ENCODE assay signal across 9 cellular contexts in the genomic region with DNA sequence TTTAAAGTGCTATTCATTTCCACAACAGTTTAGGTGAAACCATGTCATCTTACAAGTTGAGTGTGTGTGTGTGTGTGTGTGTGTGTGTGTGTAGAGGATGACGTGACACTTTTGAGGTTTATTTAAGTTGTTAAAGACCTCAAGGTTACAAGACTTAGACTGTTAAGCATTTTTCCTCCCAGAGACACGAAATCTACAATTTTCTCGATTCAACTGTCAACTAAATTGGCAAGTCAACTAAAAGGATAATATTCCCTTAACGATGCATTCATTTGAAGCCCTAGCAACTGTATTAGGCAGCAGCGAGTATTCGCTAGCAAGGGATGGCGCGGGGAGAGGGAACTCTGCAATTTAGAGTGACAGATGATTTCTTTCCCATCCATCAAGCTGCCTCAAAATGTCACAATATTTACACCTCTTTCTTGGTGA. TPM values are rescaled to one million over a fixed set of nuclear protein-coding genes. Genes with fewer than 3 reads are reported as not detected.
DNase-seq lines count a peak whose midpoint lies in the region; ATAC-seq, FAIRE-seq and TF ChIP-seq lines count a peak whose summit lies in the region.
"Had no signal": no experiment of that assay in that cellular context is flagged by ENCODE, and none has a peak within 500 bp of the region (broad histone marks: within the 10 kb centered on the region; RNA-seq: fewer than 3 reads in every experiment).

No MANE protein-coding gene starts in this region.

- H3K4me1 ChIP-seq in ACC112 (ENCODE audit: control insufficient read depth, insufficient read depth, low read length, unreplicated experiment): peaks cover 9% of the 10 kb centered on the region
- H3K4me1 ChIP-seq in keratinocyte (ENCODE audit: control insufficient read depth, extremely low read depth, insufficient read depth, low read length): peaks cover 12% of the 10 kb centered on the region

- no peak overlapping the region for H3K4me2 ChIP-seq in keratinocyte (ENCODE audit: control insufficient read depth, extremely low read depth, insufficient read depth, low read depth, low read length)

- peak overlapping the region; percentile 53 to 97 (median 95) for H3K27ac Mint-ChIP-seq in brain
- H3K27ac Mint-ChIP-seq: activated T-cell treated with anti-CD3 and anti-CD28 coated beads, Interleukin-2, amount 50 U/mL, for 72 hours had no signal

- H4K20me1 ChIP-seq in keratinocyte (ENCODE audit: control insufficient read depth, extremely low read depth, insufficient read depth, low read length): no peaks in the 10 kb centered on the region

- H3K27me3 Mint-ChIP-seq in brain: peaks cover 91% of the 10 kb centered on the region

- ATAC-seq in HG03460 (IDR thresholded peaks at IDR 0.05; ENCODE audit: unreplicated experiment): no peak
- ATAC-seq in GM18520 (IDR thresholded peaks at IDR 0.05; ENCODE audit: unreplicated experiment): no peak
- ATAC-seq: activated T-cell treated with anti-CD3 and anti-CD28 coated beads, Interleukin-2, amount 50 U/mL, for 72 hours had no signal

- no peak overlapping the region for H3K9ac ChIP-seq in keratinocyte (ENCODE audit: control insufficient read depth, extremely low read depth, insufficient read depth, low read length)

- H3K4me3 ChIP-seq in ACC112 (ENCODE audit: low read depth, low read length) (peak overlapping the region; percentile 85), keratinocyte (ENCODE audit: control insufficient read depth in 2 of 3, extremely low read depth in 1 of 3, insufficient read depth in 2 of 3, low read depth in 1 of 3, low read length in 3 of 3) (no peak overlapping the region)

- FAIRE-seq in keratinocyte (lab: Jason Lieb, UNC): peak; percentile 23

- peak overlapping the region; percentile 90 to 93 (median 92) for H3K4me3 Mint-ChIP-seq in brain

- peaks cover 0 to 4% (median 3%) of the 10 kb centered on the region in 5 experiments for H3K9me3 Mint-ChIP-seq in brain

- H2AFZ ChIP-seq in ACC112 (ENCODE audit: low read length, unreplicated experiment) (peak overlapping the region; percentile 93), keratinocyte (ENCODE audit: control insufficient read depth, low read length) (no peak overlapping the region)

- no peak for TF ChIP-seq CTCF in brain (conservative IDR thresholded peaks at IDR 0.05)
- TF ChIP-seq CTCF in keratinocyte (optimal IDR thresholded peaks at IDR 0.05 in 1 of 3, IDR thresholded peaks at IDR 0.05 in 1 of 3, conservative IDR thresholded peaks at IDR 0.05 in 1 of 3; ENCODE audit: extremely low read depth in 1 of 3, insufficient read depth in 2 of 3, low read length in 3 of 3): no peak

- H3K36me3 Mint-ChIP-seq in brain: no peaks in the 10 kb centered on the region

- H3K9me3 ChIP-seq in keratinocyte (ENCODE audit: control insufficient read depth, low read depth, low read length): no peaks in the 10 kb centered on the region

- POLR2A ChIA-PET in HEK293T (lab: Yijun Ruan, JAX): interaction anchor here (1.3 to 3.4 kb wide), 2 partner anchors 17 to 390 kb away, joined by 4 to 20 read pairs; a partner anchor contains a TSS

- DNase-seq in HEK293T (ENCODE audit: extremely low spot score) (no peak), keratinocyte (ENCODE audit: low read depth, low spot score) (no peak), RPMI8226 (no peak)
- no peak for DNase-seq in activated CD4-positive, alpha-beta T cell treated with anti-CD3 and anti-CD28 coated beads, Interleukin-2, amount 50 U/mL, for 4 hours
- DNase-seq: activated T-cell treated with anti-CD3 and anti-CD28 coated beads, Interleukin-2, amount 50 U/mL, for 72 hours had no signal

- H3K27me3 ChIP-seq in ACC112 (ENCODE audit: insufficient read depth, low read length): peaks cover 25% of the 10 kb centered on the region
- H3K27me3 ChIP-seq in keratinocyte (ENCODE audit: control insufficient read depth, extremely low read depth, insufficient read depth, low read length): peaks cover 53% of the 10 kb centered on the region

- H3K27ac ChIP-seq in ACC112 (ENCODE audit: low read depth, low read length) (peak overlapping the region; percentile 52; the same call in 1 of the 2 replicates), keratinocyte (ENCODE audit: control insufficient read depth, insufficient read depth, low read length) (no peak overlapping the region)

- dilution Hi-C loops in keratinocyte (cut with MboI; ENCODE audit: extremely low pct_ligation_motif_present, low sequenced_read_pairs): no loop called here

- CTCF ChIA-PET in HEK293T (lab: Yijun Ruan, JAX): interaction anchor here (0.8 to 2.1 kb wide), 4 partner anchors 13 to 33 kb away, joined by 3 to 16 read pairs (median 8); a partner anchor contains a TSS

- H3K9me1 ChIP-seq in keratinocyte (ENCODE audit: control insufficient read depth, extremely low read depth, insufficient read depth, low read length): no peaks in the 10 kb centered on the region

- H3K36me3 ChIP-seq in ACC112 (ENCODE audit: insufficient read depth, low read length): no peaks in the 10 kb centered on the region
- no peaks in the 10 kb centered on the region for H3K36me3 ChIP-seq in keratinocyte (ENCODE audit: control insufficient read depth in 2 of 2, extremely low read depth in 1 of 2, insufficient read depth in 2 of 2, low read length in 2 of 2)

- H3K79me2 ChIP-seq in ACC112 (ENCODE audit: control insufficient read depth, insufficient read depth, low read length, unreplicated experiment) (no peaks in the 10 kb centered on the region), keratinocyte (ENCODE audit: control insufficient read depth, insufficient read depth, low read length) (no peaks in the 10 kb centered on the region)

- H3K4me1 Mint-ChIP-seq in brain: peaks cover 47% of the 10 kb centered on the region

TF ChIP-seq in HEK293T, 16 proteins besides CTCF, POLR2A, EP300 and RAD21:
- TF ChIP-seq HDGF (IDR thresholded peaks at IDR 0.05; ENCODE audit: borderline replicate concordance): no peak
- no peak for TF ChIP-seq NFRKB (IDR thresholded peaks at IDR 0.05)
- TF ChIP-seq FOXA1 (IDR thresholded peaks at IDR 0.05): no peak
- no peak for TF ChIP-seq L3MBTL2 (conservative IDR thresholded peaks at IDR 0.05)
- no peak for TF ChIP-seq ZNF384 (IDR thresholded peaks at IDR 0.05)
- TF ChIP-seq ELF4 (IDR thresholded peaks at IDR 0.05): no peak
- TF ChIP-seq, protein P1, sequence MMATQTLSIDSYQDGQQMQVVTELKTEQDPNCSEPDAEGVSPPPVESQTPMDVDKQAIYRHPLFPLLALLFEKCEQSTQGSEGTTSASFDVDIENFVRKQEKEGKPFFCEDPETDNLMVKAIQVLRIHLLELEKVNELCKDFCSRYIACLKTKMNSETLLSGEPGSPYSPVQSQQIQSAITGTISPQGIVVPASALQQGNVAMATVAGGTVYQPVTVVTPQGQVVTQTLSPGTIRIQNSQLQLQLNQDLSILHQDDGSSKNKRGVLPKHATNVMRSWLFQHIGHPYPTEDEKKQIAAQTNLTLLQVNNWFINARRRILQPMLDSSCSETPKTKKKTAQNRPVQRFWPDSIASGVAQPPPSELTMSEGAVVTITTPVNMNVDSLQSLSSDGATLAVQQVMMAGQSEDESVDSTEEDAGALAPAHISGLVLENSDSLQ (IDR thresholded peaks at IDR 0.05): peak; percentile 63; the same call in 1 of the 2 replicates
- no peak for TF ChIP-seq BHLHE40 (IDR thresholded peaks at IDR 0.05; ENCODE audit: borderline replicate concordance)
- TF ChIP-seq FOXK2 (IDR thresholded peaks at IDR 0.05): no peak
TF ChIP-seq in HEK293T: peak in this region for 1.

RNA-seq across cellular contexts. Expression of a gene that starts 17.6 kb away (rescaled TPM):
- 0.10 TPM for polyA plus RNA-seq in brain (ENCODE audit: insufficient read depth, low read depth, low replicate concordance)
- polyA plus RNA-seq in keratinocyte: 0.14 to 0.49 TPM (median 0.35 TPM) in 3 replicates
- polyA plus RNA-seq in keratinocyte (2011; ENCODE audit: low read depth): 0.71 TPM
- polyA plus RNA-seq in keratinocyte (2011; cell fraction: cytosol; rRNA removed): 0.18 and 0.30 TPM in 2 replicates
- 0.36 and 0.59 TPM in 2 replicates for polyA plus RNA-seq in keratinocyte (2011; cell fraction: nucleus; rRNA removed)
- 0.10 and 0.85 TPM in 2 replicates for polyA plus RNA-seq in keratinocyte (2012; ENCODE audit: low replicate concordance)
- 0.10 to 0.46 TPM in 2 of 3 replicates, not detected in the other for polyA minus RNA-seq in keratinocyte
- not detected for polyA minus RNA-seq in keratinocyte (2011; cell fraction: cytosol; rRNA and poly(A)+ RNA removed)
- 0.31 and 0.32 TPM in 2 replicates for polyA minus RNA-seq in keratinocyte (2011; cell fraction: nucleus; rRNA and poly(A)+ RNA removed)
